28 cellular contexts compared by ENCODE assay signal in the genomic region with DNA sequence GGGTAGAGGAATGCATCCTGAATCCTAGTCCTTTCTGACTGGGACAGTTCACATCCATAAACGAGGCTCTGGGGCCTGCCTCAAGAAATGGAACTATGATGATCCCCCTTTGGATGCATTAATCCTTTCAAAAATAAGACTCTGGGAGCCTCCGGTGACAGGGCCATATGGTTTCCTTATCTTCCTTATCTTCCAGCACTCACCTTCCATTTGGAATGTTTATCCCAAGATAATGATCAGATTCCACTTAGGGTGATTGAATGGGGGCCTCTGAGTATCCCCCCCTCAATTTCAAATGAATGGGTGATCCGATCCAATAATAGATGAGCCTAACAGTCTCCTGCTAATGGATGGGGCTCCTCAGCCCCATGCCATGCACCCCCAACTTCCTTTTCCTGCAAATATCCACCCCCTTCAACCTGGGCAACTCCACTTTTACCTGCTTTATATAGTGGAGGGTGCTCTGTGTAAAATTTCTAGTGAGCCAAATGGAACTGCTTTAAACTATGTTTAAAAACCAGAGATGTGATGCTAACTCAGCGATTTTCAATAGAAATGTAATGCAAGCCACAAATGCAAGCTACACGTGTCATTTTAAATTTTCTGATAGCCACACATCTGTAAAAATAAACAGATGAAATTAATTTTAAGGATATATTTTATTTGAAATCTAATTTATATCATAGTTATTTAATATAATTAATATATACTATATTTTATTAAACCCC.
DNase-seq lines count a peak whose midpoint lies in the region; ATAC-seq, FAIRE-seq and TF ChIP-seq lines count a peak whose summit lies in the region.
"Had no signal": no experiment of that assay in that cellular context is flagged by ENCODE, and none has a peak within 500 bp of the region (broad histone marks: within the 10 kb centered on the region; RNA-seq: fewer than 3 reads in every experiment).

No MANE protein-coding gene starts in this region.

- no peak overlapping the region for H3K23ac ChIP-seq in mesenchymal stem cell (ENCODE audit: low read length in 2 of 2)

- 85% methylated on average over 3 of the region's 5 CpGs for WGBS in mesenchymal stem cell
- whole genome bisulfite sequencing in sigmoid colon, 2 donors: 92 to 93% methylated on average over 5 of the region's 5 CpGs

- no peak overlapping the region for H3K9ac ChIP-seq in mesenchymal stem cell (ENCODE audit: low read length)

- H3K9me3 ChIP-seq in WERI-Rb-1 (ENCODE audit: severe bottlenecking) (peaks cover 3% of the 10 kb centered on the region), mesenchymal stem cell (ENCODE audit: control insufficient read depth, low read length) (no peaks in the 10 kb centered on the region), sigmoid colon (no peaks in the 10 kb centered on the region)
- H3K9me3 ChIP-seq: HAP-1 had no signal

- no peak overlapping the region for H3K14ac ChIP-seq in mesenchymal stem cell (ENCODE audit: low read length in 2 of 2)

- H4K91ac ChIP-seq in mesenchymal stem cell (ENCODE audit: low read length): peak overlapping the region; percentile 88

- FAIRE-seq in HTR-8/SVneo (lab: Jason Lieb, UNC): peak; percentile 44

- H3K4me3 ChIP-seq in WERI-Rb-1 (ENCODE audit: low read depth, low read length) (no peak overlapping the region), mesenchymal stem cell (ENCODE audit: insufficient read depth in 1 of 2, low read depth in 1 of 2, low read length in 2 of 2) (no peak overlapping the region), sigmoid colon (no peak overlapping the region)
- H3K4me3 ChIP-seq: coronary artery, HAP-1, smooth muscle cell had no signal

- H3K36me3 ChIP-seq in WERI-Rb-1 (no peaks in the 10 kb centered on the region), mesenchymal stem cell (ENCODE audit: control insufficient read depth in 1 of 2, insufficient read depth in 2 of 2, low read depth in 1 of 2, low read length in 2 of 2) (no peaks in the 10 kb centered on the region), sigmoid colon (no peaks in the 10 kb centered on the region)
- H3K36me3 ChIP-seq: HAP-1 had no signal

- no peak overlapping the region for H4K8ac ChIP-seq in mesenchymal stem cell (ENCODE audit: low read length)

- H2BK5ac ChIP-seq in mesenchymal stem cell (ENCODE audit: low read depth, low read length, poor library complexity, severe bottlenecking): no peak overlapping the region

- TF ChIP-seq CTCF in WERI-Rb-1 (IDR thresholded peaks at IDR 0.05; ENCODE audit: low read depth, low read length) (no peak), sigmoid colon (IDR thresholded peaks at IDR 0.05) (no peak)

- H3K27me3 ChIP-seq in WERI-Rb-1 (ENCODE audit: insufficient read depth, low read depth, severe bottlenecking) (no peaks in the 10 kb centered on the region), mesenchymal stem cell (ENCODE audit: control insufficient read depth in 1 of 2, insufficient read depth in 1 of 2, low read length in 2 of 2) (no peaks in the 10 kb centered on the region), sigmoid colon (no peaks in the 10 kb centered on the region)

- no peak for TF ChIP-seq EP300 in sigmoid colon (IDR thresholded peaks at IDR 0.05)

- intact Hi-C loops in sigmoid colon (cut with DNase I): no loop called here

- H2BK15ac ChIP-seq in mesenchymal stem cell (ENCODE audit: low read depth, poor library complexity, severe bottlenecking): no peak overlapping the region

- no peak for ATAC-seq in HG03460 (IDR thresholded peaks at IDR 0.05; ENCODE audit: unreplicated experiment)
- no peak for ATAC-seq in GM19397 (IDR thresholded peaks at IDR 0.05; ENCODE audit: unreplicated experiment)
- no peak for ATAC-seq in HG03469 (IDR thresholded peaks at IDR 0.05; ENCODE audit: unreplicated experiment)
- ATAC-seq: activated CD4-positive, CD25-positive, alpha-beta regulatory T cell treated with anti-CD3 and anti-CD28 coated beads, Interleukin-2, amount 50 U/mL, for 24 hours; activated T-helper 17 cell treated with anti-CD3 and anti-CD28 coated beads, Interleukin-2, amount 50 U/mL, for 72 hours; effector memory CD8-positive, alpha-beta T cell; esophagus mucosa; left colon; naive thymus-derived CD4-positive, alpha-beta T cell; PC-3; Right ventricle myocardium inferior had no signal

- no peaks in the 10 kb centered on the region for H3K79me1 ChIP-seq in mesenchymal stem cell (replicated peaks; ENCODE audit: low read length, poor library complexity, severe bottlenecking)

- DNase-seq in HTR-8/SVneo (ENCODE audit: insufficient read length, low spot score) (no peak), WERI-Rb-1 (peak; percentile 53), mesenchymal stem cell (no peak), sigmoid colon (no peak), SHP77 (lab: John Stamatoyannopoulos, UW) (no peak)
- DNase-seq: activated CD4-positive, alpha-beta memory T cell treated with anti-CD3 and anti-CD28 coated beads for 36 hours; activated naive CD4-positive, alpha-beta T cell treated with anti-CD3 and anti-CD28 coated beads, Interleukin-2, amount 50 U/mL, for 16 hours; amniotic stem cell; DMS79 treated with DMSO at 0.1 percent for 48 hours; effector memory CD8-positive, alpha-beta T cell; foreskin melanocyte; left colon; naive thymus-derived CD4-positive, alpha-beta T cell; NCI-H1048; NCI-H1694; NK-92 treated with Interleukin-12 subunit alpha and Interleukin-12 subunit beta, amount 100 ng/mL, for 24 hours; PC-3 had no signal

- H3K4me2 ChIP-seq in mesenchymal stem cell (ENCODE audit: low read length, poor library complexity, severe bottlenecking): no peak overlapping the region
- H3K4me2 ChIP-seq: smooth muscle cell had no signal

- peak overlapping the region; percentile 2 for H2BK120ac ChIP-seq in mesenchymal stem cell (ENCODE audit: low read depth, low read length)

- peak overlapping the region in 1 of 2 experiments; percentile 27 for H2BK12ac ChIP-seq in mesenchymal stem cell (ENCODE audit: low read length in 2 of 2)

- peak overlapping the region in 1 of 2 experiments; percentile 43 for H3K4ac ChIP-seq in mesenchymal stem cell (ENCODE audit: low read depth in 1 of 2, low read length in 2 of 2)

- H2AFZ ChIP-seq in mesenchymal stem cell (ENCODE audit: low read depth, low read length): no peak overlapping the region

- peak overlapping the region; percentile 0 to 84 for H3K18ac ChIP-seq in mesenchymal stem cell (ENCODE audit: low read depth in 1 of 2, low read length in 2 of 2)

- no peak overlapping the region for H2AK5ac ChIP-seq in mesenchymal stem cell (ENCODE audit: low read length, severe bottlenecking)

- peaks cover 3% of the 10 kb centered on the region for H3K4me1 ChIP-seq in mesenchymal stem cell (ENCODE audit: control insufficient read depth, insufficient read depth, low read depth, low read length)
- H3K4me1 ChIP-seq in sigmoid colon: peaks cover 0 to 83% (median 60%) of the 10 kb centered on the region in 4 donors
- H3K4me1 ChIP-seq: HAP-1 had no signal

- TF ChIP-seq POLR2A in sigmoid colon (IDR thresholded peaks at IDR 0.05): no peak

- peak overlapping the region; percentile 53 for H3K27ac ChIP-seq in WERI-Rb-1
- no peak overlapping the region for H3K27ac ChIP-seq in mesenchymal stem cell (ENCODE audit: low read length, poor library complexity, severe bottlenecking)
- H3K27ac ChIP-seq in sigmoid colon: peak overlapping the region in 3 of 4 donors; percentile 29 to 72 (median 71)
- H3K27ac ChIP-seq: coronary artery, HL-60 had no signal
